9 cellular contexts compared by ENCODE assay signal in genomic region chr3:45677045-45677436, GRCh38. TPM values are rescaled to one million over a fixed set of nuclear protein-coding genes. Genes with fewer than 3 reads are reported as not detected.
DNase-seq lines count a peak whose midpoint lies in the region; ATAC-seq and TF ChIP-seq lines count a peak whose summit lies in the region.
"Had no signal": no experiment of that assay in that cellular context is flagged by ENCODE, and none has a peak within 500 bp of the region (broad histone marks: within the 10 kb centered on the region; RNA-seq: fewer than 3 reads in every experiment).

No MANE protein-coding gene starts in this region.

- no peak overlapping the region for H2BK15ac ChIP-seq in H9 (ENCODE audit: low read depth, low read length)

- H2BK12ac ChIP-seq in H9 (ENCODE audit: insufficient read length, low read depth, low read length) = no peak overlapping the region

- H4K91ac ChIP-seq in H9 (ENCODE audit: insufficient read length, low read depth, low read length) = no peak overlapping the region

- H3K9me3 ChIP-seq in H9 (ENCODE audit: control insufficient read depth, low read depth, low read length) = no peaks in the 10 kb centered on the region
- H3K9me3 ChIP-seq in effector memory CD4-positive, alpha-beta T cell (ENCODE audit: control insufficient read depth, low read length) = no peaks in the 10 kb centered on the region
- H3K9me3 ChIP-seq: ovary had no signal

- no peak for TF ChIP-seq CTCF in H9 (conservative IDR thresholded peaks at IDR 0.05)

- peak; percentile 70 to 81 for ATAC-seq in naive B cell (ENCODE audit: low read depth in 2 of 2)

- no peak overlapping the region for H3T11ph ChIP-seq in H9 (ENCODE audit: low read length)

- H3K27me3 Mint-ChIP-seq in H9 (ENCODE audit: low read depth) = no peaks in the 10 kb centered on the region
- no peaks in the 10 kb centered on the region for H3K27me3 Mint-ChIP-seq in naive B cell

- H3K36me3 Mint-ChIP-seq in H9 (ENCODE audit: insufficient read depth in 1 of 3, low read depth in 3 of 3) = peaks cover 21 to 66% (median 58%) of the 10 kb centered on the region in 3 experiments; a peak in 6 of 7 replicates
- H3K36me3 Mint-ChIP-seq in naive B cell = peaks cover 6 to 8% of the 10 kb centered on the region in 2 donors

- no CpG with 5 or more reads among the region's 5 CpGs for WGBS in H9 (ENCODE audit: extremely low coverage, insufficient read length, low lambda C conversion rate)

- no peaks in the 10 kb centered on the region for H3K79me1 ChIP-seq in H9 (ENCODE audit: insufficient read depth, low read depth, low read length, poor library complexity, severe bottlenecking)

- no peak overlapping the region for H3K27ac ChIP-seq in H9 (ENCODE audit: insufficient read length, low read depth, low read length)
- peak overlapping the region; percentile 64 for H3K27ac ChIP-seq in effector memory CD4-positive, alpha-beta T cell (ENCODE audit: insufficient read depth, low read length, poor library complexity, severe bottlenecking)

- no peak overlapping the region for H4K8ac ChIP-seq in H9 (replicated peaks; ENCODE audit: insufficient read length, low read depth, low read length)

- H2BK120ac ChIP-seq in H9 (ENCODE audit: low read depth, low read length, poor library complexity, severe bottlenecking) = no peak overlapping the region

- no peaks in the 10 kb centered on the region for H4K20me1 ChIP-seq in H9 (ENCODE audit: control insufficient read depth, insufficient read depth, insufficient read length)

- H2BK20ac ChIP-seq in H9 (ENCODE audit: low read depth, low read length, poor library complexity, severe bottlenecking) = no peak overlapping the region

- H3K9me3 Mint-ChIP-seq in H9 = no peaks in the 10 kb centered on the region
- H3K9me3 Mint-ChIP-seq in naive B cell = no peaks in the 10 kb centered on the region

- H3K4me1 Mint-ChIP-seq in H9 (peaks cover 36 to 46% of the 10 kb centered on the region in 2 experiments), naive B cell (peaks cover 18 to 30% (median 21%) of the 10 kb centered on the region in 3 donors)

- H3K4me3 Mint-ChIP-seq in H9 (peak overlapping the region in 1 of 2 experiments; percentile 30; a peak in 1 of 5 replicates), naive B cell (peak overlapping the region in 4 of 8 donors; percentile 27 to 62 (median 28))

- H3K9ac ChIP-seq in H9 (ENCODE audit: extremely low read depth, insufficient read length, low read length) = no peak overlapping the region

- H3K79me2 ChIP-seq in H9 (ENCODE audit: insufficient read depth, low read length) = no peaks in the 10 kb centered on the region

- H3K4ac ChIP-seq in H9 (ENCODE audit: low read depth, low read length) = 0 out of 2 replicates have a peak overlapping the region, but pooled peaks have one; percentile 75

- no peak overlapping the region for H3K14ac ChIP-seq in H9 (ENCODE audit: insufficient read depth, low read length)

- H3K23ac ChIP-seq in H9 (ENCODE audit: insufficient read length, low read depth, low read length) = no peak overlapping the region

- H2BK5ac ChIP-seq in H9 (ENCODE audit: insufficient read length, low read length) = no peak overlapping the region

- H3K18ac ChIP-seq in H9 (ENCODE audit: insufficient read length, low read depth, low read length) = no peak overlapping the region

- no peak overlapping the region for H4K5ac ChIP-seq in H9 (ENCODE audit: insufficient read length, low read depth, low read length)

- H3K56ac ChIP-seq in H9 (ENCODE audit: insufficient read length, low read depth, low read length) = no peak overlapping the region

- H2AK5ac ChIP-seq in H9 (ENCODE audit: insufficient read length, low read length) = no peak overlapping the region

- H3K23me2 ChIP-seq in H9 (ENCODE audit: insufficient read length, low read depth, low read length, poor library complexity, severe bottlenecking) = no peaks in the 10 kb centered on the region

- H3K4me3 ChIP-seq in effector memory CD4-positive, alpha-beta T cell (ENCODE audit: insufficient read depth, low read depth, low read length, poor library complexity, severe bottlenecking) = no peak overlapping the region
- H3K4me3 ChIP-seq: ovary had no signal

- no peak overlapping the region for H2AFZ ChIP-seq in H9 (ENCODE audit: low read length)

- DNase-seq in H9 = no peak
- peak; percentile 55 for DNase-seq in activated CD4-positive, alpha-beta T cell treated with anti-CD3 and anti-CD28 coated beads for 48 hours
- DNase-seq in effector memory CD4-positive, alpha-beta T cell = peak; percentile 31 to 45 (median 37)
- DNase-seq in naive B cell = no peak
- DNase-seq in NCI-H1417 (lab: John Stamatoyannopoulos, UW) = no peak
- DNase-seq in retina = no peak
- DNase-seq in iPS-NIHi11 (ENCODE audit: low spot score) = no peak
- no peak for DNase-seq in COLO668 (lab: John Stamatoyannopoulos, UW; ENCODE audit: unreplicated experiment)

- peaks cover 10% of the 10 kb centered on the region for H3K4me1 ChIP-seq in H9 (ENCODE audit: insufficient read depth, low read length)
- peaks cover 16% of the 10 kb centered on the region for H3K4me1 ChIP-seq in effector memory CD4-positive, alpha-beta T cell (ENCODE audit: control insufficient read depth, insufficient read depth, low read length, poor library complexity, severe bottlenecking)

- H3K27ac Mint-ChIP-seq in H9 = peak overlapping the region; percentile 62 to 89 (median 69)
- H3K27ac Mint-ChIP-seq in naive B cell = peak overlapping the region; percentile 53 to 94 (median 78)

- H3K4me2 ChIP-seq in H9 (ENCODE audit: insufficient read depth, insufficient read length, low read length) = no peak overlapping the region

- H3K27me3 ChIP-seq in H9 (ENCODE audit: insufficient read depth, low read length) = no peaks in the 10 kb centered on the region
- no peaks in the 10 kb centered on the region for H3K27me3 ChIP-seq in effector memory CD4-positive, alpha-beta T cell (replicated peaks; ENCODE audit: control insufficient read depth, insufficient read depth, low read length, poor library complexity, severe bottlenecking)
- H3K27me3 ChIP-seq: ovary had no signal

- peaks cover 17% of the 10 kb centered on the region for H3K36me3 ChIP-seq in effector memory CD4-positive, alpha-beta T cell (ENCODE audit: control insufficient read depth, insufficient read depth, low read length)
- H3K36me3 ChIP-seq: ovary had no signal

RNA-seq across cellular contexts. Expression of gene SACM1L, which starts 12.2 kb away (rescaled TPM):
- total RNA-seq in H9 (2021) = 52.8 and 54.7 TPM in 2 replicates
- 10 to 100 TPM in 4 of 6 donors, 1 to 10 TPM in 2; 7.3 to 19.2 (median 15.4) TPM for polyA plus RNA-seq in naive B cell (ENCODE audit: low read depth in 6 of 6)

Comparison
In these comparisons a context has a peak if more than half of its experiments do, and no peak if none do; other contexts are left out.
1. DNase-seq: peak in activated CD4-positive, alpha-beta T cell treated with anti-CD3 and anti-CD28 coated beads for 48 hours (single experiment) and effector memory CD4-positive, alpha-beta T cell (3 of 3); none in H9 (single experiment), naive B cell (single experiment), NCI-H1417 (0 of 3), retina (single experiment), iPS-NIHi11 (single experiment) and COLO668 (single experiment).